5 cellular contexts compared by ENCODE assay signal in genomic region chr7:85447004-85447403, GRCh38.
"Had no signal": no experiment of that assay in that cellular context is flagged by ENCODE, and none has a peak within 500 bp of the region (broad histone marks: within the 10 kb centered on the region; RNA-seq: fewer than 3 reads in every experiment).

No MANE protein-coding gene starts in this region.

- H3K4me3 ChIP-seq: GM23338 had no signal

- DNase-seq: H9, HCEC 1CT had no signal

- ATAC-seq: GM23338, HepG2 had no signal

- H3K27ac ChIP-seq: HL-60 had no signal
